17 cellular contexts compared by ENCODE assay signal in genomic region chr18:57771626-57772025, GRCh38. TPM values are rescaled to one million over a fixed set of nuclear protein-coding genes. Genes with fewer than 3 reads are reported as not detected.
DNase-seq lines count a peak whose midpoint lies in the region; ATAC-seq and TF ChIP-seq lines count a peak whose summit lies in the region.
"Had no signal": no experiment of that assay in that cellular context is flagged by ENCODE, and none has a peak within 500 bp of the region (broad histone marks: within the 10 kb centered on the region; RNA-seq: fewer than 3 reads in every experiment).

No MANE protein-coding gene starts in this region.

- H3K27ac ChIP-seq in urinary bladder (ENCODE audit: low read depth) (peak overlapping the region; percentile 28), ovary (no peak overlapping the region)
- H3K27ac ChIP-seq: KMS-11 had no signal

- no peaks in the 10 kb centered on the region for H3K9me3 ChIP-seq in ovary

- no peaks in the 10 kb centered on the region for H3K9me3 Mint-ChIP-seq in chondrocyte (ENCODE audit: low read depth)
- H3K9me3 Mint-ChIP-seq in mesothelial cell of epicardium: no peaks in the 10 kb centered on the region
- no peaks in the 10 kb centered on the region for H3K9me3 Mint-ChIP-seq in natural killer cell
- H3K9me3 Mint-ChIP-seq: H9 had no signal

- no peaks in the 10 kb centered on the region for H3K27me3 ChIP-seq in ovary

- H3K36me3 Mint-ChIP-seq in chondrocyte (ENCODE audit: low read depth) (peaks cover 2% of the 10 kb centered on the region), mesothelial cell of epicardium (no peaks in the 10 kb centered on the region), natural killer cell (no peaks in the 10 kb centered on the region)

- intact Hi-C loops in ovary (cut with DNase I): no loop called here
- intact Hi-C loops in natural killer cell (cut with micrococcal nuclease): no loop called here

- ATAC-seq in HG03025 (IDR thresholded peaks at IDR 0.05; ENCODE audit: low FRiP score, unreplicated experiment): no peak
- ATAC-seq in natural killer cell: no peak
- ATAC-seq: Right ventricle myocardium inferior had no signal

- TF ChIP-seq POLR2A in ovary (IDR thresholded peaks at IDR 0.05): no peak

- DNase-seq in NCI-H1417 (lab: John Stamatoyannopoulos, UW) (peak in 2 of 3 experiments; percentile 45 to 80), NCI-H1417 treated with DMSO at 0.1 percent for 48 hours (lab: John Stamatoyannopoulos, UW) (no peak), chondrocyte (ENCODE audit: low spot score) (no peak), mesothelial cell of epicardium (ENCODE audit: low spot score in 2 of 2, unreplicated experiment in 2 of 2) (no peak), ovary (no peak), natural killer cell (no peak)
- DNase-seq: 8988T; activated T-cell treated with anti-CD3 and anti-CD28 coated beads, Interleukin-2, amount 50 U/mL, for 48 hours; cortex of kidney; H9; NCI-H1694 treated with DMSO at 0.1 percent for 48 hours; stimulated activated CD4-positive, alpha-beta T cell treated with anti-CD3 and anti-CD28 coated beads, Interleukin-2, amount 100 ng/mL, for 48 hours had no signal

- H3K27ac Mint-ChIP-seq in chondrocyte (ENCODE audit: unreplicated experiment): peak overlapping the region; percentile 6
- H3K27ac Mint-ChIP-seq in mesothelial cell of epicardium: peak overlapping the region; percentile 90
- H3K27ac Mint-ChIP-seq in natural killer cell: no peak overlapping the region
- H3K27ac Mint-ChIP-seq: H9 had no signal

- 87% methylated on average over 3 of the region's 3 CpGs for WGBS in urinary bladder
- 92 to 94% (median 92%) methylated on average over 3 of the region's 3 CpGs for WGBS in ovary, 3 donors

- no peak overlapping the region for H3K4me3 Mint-ChIP-seq in chondrocyte (ENCODE audit: unreplicated experiment)
- H3K4me3 Mint-ChIP-seq in mesothelial cell of epicardium: no peak overlapping the region
- no peak overlapping the region for H3K4me3 Mint-ChIP-seq in natural killer cell
- H3K4me3 Mint-ChIP-seq: H9 had no signal

- TF ChIP-seq CTCF in chondrocyte (IDR thresholded peaks at IDR 0.05) (no peak), mesothelial cell of epicardium (IDR thresholded peaks at IDR 0.05; ENCODE audit: unreplicated experiment) (no peak), ovary (IDR thresholded peaks at IDR 0.05) (no peak), natural killer cell (IDR thresholded peaks at IDR 0.05) (no peak)

- H3K36me3 ChIP-seq in urinary bladder (ENCODE audit: insufficient read depth) (no peaks in the 10 kb centered on the region), ovary (no peaks in the 10 kb centered on the region)

- H3K4me1 Mint-ChIP-seq in chondrocyte (ENCODE audit: low read depth) (peaks cover 91% of the 10 kb centered on the region), mesothelial cell of epicardium (peaks cover 51% of the 10 kb centered on the region), natural killer cell (peaks cover 13 to 16% of the 10 kb centered on the region in 2 donors)

- H3K4me3 ChIP-seq in urinary bladder (ENCODE audit: low read depth, low read length): no peak overlapping the region
- no peak overlapping the region for H3K4me3 ChIP-seq in ovary

- H3K27me3 Mint-ChIP-seq in chondrocyte (ENCODE audit: low read depth): no peaks in the 10 kb centered on the region
- no peaks in the 10 kb centered on the region for H3K27me3 Mint-ChIP-seq in mesothelial cell of epicardium (ENCODE audit: low read depth)
- H3K27me3 Mint-ChIP-seq in natural killer cell (ENCODE audit: low read depth in 2 of 2): no peaks in the 10 kb centered on the region

- H3K4me1 ChIP-seq in urinary bladder (ENCODE audit: insufficient read depth) (no peaks in the 10 kb centered on the region), ovary (ENCODE audit: insufficient read depth) (peaks cover 7% of the 10 kb centered on the region)

- TF ChIP-seq EP300 in ovary (IDR thresholded peaks at IDR 0.05): no peak

RNA-seq across cellular contexts. Expression of gene ATP8B1, which starts 31.5 kb away (rescaled TPM):
- total RNA-seq in chondrocyte: 28.1 to 38.3 TPM (median 35.4 TPM) in 3 replicates
- 14.0 to 18.5 TPM (median 14.1 TPM) in 3 replicates for total RNA-seq in mesothelial cell of epicardium
- total RNA-seq in urinary bladder: 79.6 TPM
- 20.1 TPM for polyA plus RNA-seq in urinary bladder
- 10 to 100 TPM in 1 of 7 donors, 1 to 10 TPM in 6; 1.4 to 13.2 (median 5.2) TPM for total RNA-seq in ovary
- polyA plus RNA-seq in ovary: 10 to 100 TPM in 1 of 2 donors, 1 to 10 TPM in 1; 2.4 to 10.2 TPM
- total RNA-seq in natural killer cell: not detected
- total RNA-seq: mononuclear cell had no signal

Comparison
In these comparisons a context has a peak if more than half of its experiments do, and no peak if none do; other contexts are left out.
1. DNase-seq: peak in NCI-H1417 (2 of 3); none in NCI-H1417 treated with DMSO at 0.1 percent for 48 hours (single experiment), chondrocyte (single experiment), mesothelial cell of epicardium (0 of 2), ovary (0 of 5) and natural killer cell (single experiment).
2. H3K27ac Mint-ChIP-seq: peak in chondrocyte (single experiment) and mesothelial cell of epicardium (single experiment); none in natural killer cell (0 of 2).